ENCODE assay signal across 20 cellular contexts in genomic region chr7:155980841-155981240, GRCh38.
"Had no signal": no experiment of that assay in that cellular context is flagged by ENCODE, and none has a peak within 500 bp of the region (broad histone marks: within the 10 kb centered on the region; RNA-seq: fewer than 3 reads in every experiment).

No MANE protein-coding gene starts in this region.

- H3K4me3 Mint-ChIP-seq: activated CD4-positive, alpha-beta memory T cell treated with anti-CD3 and anti-CD28 coated beads for 36 hours; activated CD4-positive, alpha-beta T cell treated with anti-CD3 and anti-CD28 coated beads for 36 hours; activated naive CD4-positive, alpha-beta T cell treated with anti-CD3 and anti-CD28 coated beads, Interleukin-2, amount 10 ng/mL, durations not matched to agents 7 days and 5 days; activated T-cell treated with anti-CD3 and anti-CD28 coated beads, Interleukin-2, amount 50 U/mL, for 4 hours; immature natural killer cell; memory B cell; naive thymus-derived CD4-positive, alpha-beta T cell had no signal

- H3K4me1 Mint-ChIP-seq: activated CD4-positive, alpha-beta T cell treated with anti-CD3 and anti-CD28 coated beads for 36 hours; activated naive CD4-positive, alpha-beta T cell treated with anti-CD3 and anti-CD28 coated beads, Interleukin-2, amount 10 ng/mL, durations not matched to agents 7 days and 5 days; immature natural killer cell; memory B cell; neural progenitor cell had no signal

- H2AFZ ChIP-seq: neural progenitor cell had no signal

- DNase-seq: activated CD4-positive, alpha-beta T cell treated with anti-CD3 and anti-CD28 coated beads for 36 hours; activated naive CD4-positive, alpha-beta T cell treated with anti-CD3 and anti-CD28 coated beads, Interleukin-2, amount 10 ng/mL, durations not matched to agents 7 days and 5 days; cerebellar nuclear complex; dermis blood vessel endothelial cell; effector memory CD4-positive, alpha-beta T cell; esophagus squamous epithelium; heart right ventricle; immature natural killer cell; naive thymus-derived CD4-positive, alpha-beta T cell; pancreas; stimulated activated naive CD8-positive, alpha-beta T cell treated with anti-CD3 and anti-CD28 coated beads, Interleukin-15, Interleukin-2, amounts not matched to agents 100 U/mL and 50 U/mL, for 24 hours; SW 1271; T-helper 2 cell; trophoblast cell; WERI-Rb-1 had no signal

- H3K36me3 Mint-ChIP-seq: activated CD4-positive, alpha-beta memory T cell treated with anti-CD3 and anti-CD28 coated beads for 36 hours; activated naive CD4-positive, alpha-beta T cell treated with anti-CD3 and anti-CD28 coated beads, Interleukin-2, amount 10 ng/mL, durations not matched to agents 7 days and 5 days; immature natural killer cell; memory B cell; naive thymus-derived CD4-positive, alpha-beta T cell; neural progenitor cell had no signal

- H3K36me3 ChIP-seq: breast epithelium, esophagus squamous epithelium, heart right ventricle, neural progenitor cell, pancreas, WERI-Rb-1 had no signal

- H3K27ac Mint-ChIP-seq: activated CD4-positive, alpha-beta memory T cell treated with anti-CD3 and anti-CD28 coated beads for 36 hours; activated CD4-positive, alpha-beta T cell treated with anti-CD3 and anti-CD28 coated beads for 36 hours; activated naive CD4-positive, alpha-beta T cell treated with anti-CD3 and anti-CD28 coated beads, Interleukin-2, amount 10 ng/mL, durations not matched to agents 7 days and 5 days; immature natural killer cell; memory B cell; naive thymus-derived CD4-positive, alpha-beta T cell; neural progenitor cell had no signal

- H3K9ac ChIP-seq: neural progenitor cell had no signal

- H3K9me3 ChIP-seq: breast epithelium, esophagus squamous epithelium, heart right ventricle, pancreas had no signal

- H3K4me1 ChIP-seq: breast epithelium, esophagus squamous epithelium, heart right ventricle, neural progenitor cell, pancreas had no signal

- H3K27ac ChIP-seq: breast epithelium, esophagus squamous epithelium, heart right ventricle, neural progenitor cell, pancreas, WERI-Rb-1 had no signal

- H3K9me3 Mint-ChIP-seq: activated CD4-positive, alpha-beta memory T cell treated with anti-CD3 and anti-CD28 coated beads for 36 hours; activated naive CD4-positive, alpha-beta T cell treated with anti-CD3 and anti-CD28 coated beads, Interleukin-2, amount 10 ng/mL, durations not matched to agents 7 days and 5 days; activated T-cell treated with anti-CD3 and anti-CD28 coated beads, Interleukin-2, amount 50 U/mL, for 4 hours; neural progenitor cell had no signal

- H3K4me3 ChIP-seq: breast epithelium, esophagus squamous epithelium, heart right ventricle, neural progenitor cell, pancreas had no signal

- ATAC-seq: activated CD4-positive, alpha-beta T cell treated with anti-CD3 and anti-CD28 coated beads for 36 hours; activated T-cell treated with anti-CD3 and anti-CD28 coated beads, Interleukin-2, amount 50 U/mL, for 4 hours; heart right ventricle; naive thymus-derived CD4-positive, alpha-beta T cell; pancreas; stimulated activated naive CD8-positive, alpha-beta T cell treated with anti-CD3 and anti-CD28 coated beads, Interleukin-15, Interleukin-2, amounts not matched to agents 100 U/mL and 50 U/mL, for 24 hours had no signal

- H3K4me2 ChIP-seq: neural progenitor cell had no signal

- H3K27me3 ChIP-seq: neural progenitor cell had no signal
